Comparison of ENCODE assay signal across 29 cellular contexts in the genomic region with DNA sequence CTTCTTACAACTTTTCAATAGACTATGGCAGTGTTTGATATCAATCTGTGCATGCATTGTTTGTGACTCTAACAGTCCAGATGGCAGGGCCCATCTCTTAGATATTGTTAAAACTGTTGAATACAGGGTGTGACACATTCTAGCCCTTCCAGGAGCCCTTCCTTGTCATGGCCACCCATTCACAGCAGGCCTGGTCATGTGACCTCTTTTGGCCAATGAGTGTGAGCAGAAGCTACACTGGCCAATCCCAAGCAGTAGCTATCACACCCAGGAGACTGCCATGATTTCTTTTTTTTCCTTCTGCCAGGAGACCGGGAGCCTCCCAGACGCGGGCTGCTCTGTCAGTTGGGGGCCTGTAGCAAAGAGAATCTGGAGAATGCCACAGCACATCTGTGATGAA.
"Had no signal": no experiment of that assay in that cellular context is flagged by ENCODE, and none has a peak within 500 bp of the region (broad histone marks: within the 10 kb centered on the region; RNA-seq: fewer than 3 reads in every experiment).

No MANE protein-coding gene starts in this region.

- H3K9me3 ChIP-seq: adrenal gland, body of pancreas, colonic mucosa, left lung, tibial artery had no signal

- H3K27ac ChIP-seq: adrenal gland, body of pancreas, cardiac muscle cell, colonic mucosa, epithelial cell of prostate, left lung, skin epidermis, tibial artery had no signal

- H3K4me3 ChIP-seq: adrenal gland, body of pancreas, cardiac muscle cell, colonic mucosa, left lung, lung, skin epidermis, tibial artery had no signal

- H3K27me3 ChIP-seq: adrenal gland, body of pancreas, cardiac muscle cell, colonic mucosa, left lung, tibial artery had no signal

- H3K36me3 ChIP-seq: adrenal gland, cardiac muscle cell, colonic mucosa, left lung, tibial artery had no signal

- ATAC-seq: body of pancreas; left lung; sciatic nerve; stimulated activated memory B cell treated with anti-CD40 and anti-IgM and Interleukin-4, amounts not matched to agents 10 μg/mL and 1 μg/mL and 100 μg/mL, for 72 hours; stimulated activated naive CD8-positive, alpha-beta T cell treated with anti-CD3 and anti-CD28 coated beads, Interleukin-15, amount 100 ng/mL, for 72 hours had no signal

- H3K4me1 ChIP-seq: adrenal gland, body of pancreas, colonic mucosa, left lung, tibial artery had no signal

- DNase-seq: activated CD4-positive, alpha-beta T cell treated with anti-CD3 and anti-CD28 coated beads for 48 hours; activated CD4-positive, alpha-beta T cell treated with anti-CD3 and anti-CD28 coated beads, Interleukin-2, amount 50 U/mL, for 48 hours; activated CD8-positive, alpha-beta memory T cell treated with anti-CD3 and anti-CD28 coated beads, Interleukin-2, amount 50 U/mL, for 4 hours; activated effector memory CD4-positive, alpha-beta T cell treated with anti-CD3 and anti-CD28 coated beads, Interleukin-2, amount 50 U/mL, for 16 hours; activated naive CD4-positive, alpha-beta T cell treated with anti-CD3 and anti-CD28 coated beads for 36 hours; activated naive CD8-positive, alpha-beta T cell treated with anti-CD3 and anti-CD28 coated beads for 36 hours; activated T-cell treated with anti-CD3 and anti-CD28 coated beads, Interleukin-2, amount 50 U/mL, for 1 hour; adrenal gland; aorta; body of pancreas; cerebellar nuclear complex; colonic mucosa; effector CD8-positive, alpha-beta T cell; kidney glomerular epithelial cell; left lung; mesendoderm; stimulated activated CD4-positive, alpha-beta T cell treated with anti-CD3 and anti-CD28 coated beads, Interleukin-12 subunit alpha, Interleukin-12 subunit beta, amount 100 ng/mL, for 4 hours; stimulated activated CD4-positive, alpha-beta T cell treated with anti-CD3 and anti-CD28 coated beads, Interleukin-4, amount 100 ng/mL, for 4 hours; stimulated activated CD8-positive, alpha-beta memory T cell treated with anti-CD3 and anti-CD28 coated beads, Interleukin-4, amount 100 ng/mL, for 48 hours; stimulated activated naive CD8-positive, alpha-beta T cell treated with anti-CD3 and anti-CD28 coated beads, Interleukin-15, amount 100 ng/mL, for 72 hours; substantia nigra; T-helper 1 cell; tibial artery had no signal
